8 cellular contexts compared by ENCODE assay signal in genomic region chr5:157366741-157367684, GRCh38.
A peak's percentile ranks its signal among the peaks of the same experiment; 100 is the strongest.
DNase-seq lines count a peak whose midpoint lies in the region; ATAC-seq and TF ChIP-seq lines count a peak whose summit lies in the region.

No MANE protein-coding gene starts in this region.

- POLR2A ChIA-PET in OCI-LY7 (lab: Charles Lee) = interaction anchor here (0.7 kb wide), 1 partner anchor 207 kb away, joined by 3 read pairs; no protein-coding TSS in a partner anchor

- peak; percentile 75 for DNase-seq in EL
- DNase-seq in OCI-LY7 (ENCODE audit: low spot score) = peak; percentile 31
- peak; percentile 63 for DNase-seq in fibroblast of gingiva (ENCODE audit: low read depth)
- DNase-seq in osteocyte (ENCODE audit: extremely low spot score, unreplicated experiment) = peak; percentile 83
- DNase-seq in MM.1S = no peak

- no peaks in the 10 kb centered on the region for H3K9me2 ChIP-seq in OCI-LY7 (ENCODE audit: insufficient read depth, low read length)
- no peaks in the 10 kb centered on the region for H3K9me2 ChIP-seq in MM.1S (replicated peaks; ENCODE audit: insufficient read depth, low read length)

- CTCF ChIA-PET in OCI-LY7 (lab: Charles Lee; ENCODE audit: unreplicated experiment) = no interaction called here

- peaks cover 97% of the 10 kb centered on the region for H3K36me3 ChIP-seq in OCI-LY7 (ENCODE audit: insufficient read depth, low read length)
- H3K36me3 ChIP-seq in MM.1S (replicated peaks; ENCODE audit: insufficient read depth, low read length) = 0 out of 2 replicates have a peak, but pooled peaks cover 2% of the 10 kb centered on the region

- H4K20me1 ChIP-seq in OCI-LY7 (ENCODE audit: insufficient read depth, low read length) = no peaks in the 10 kb centered on the region
- H4K20me1 ChIP-seq in MM.1S (ENCODE audit: insufficient read depth, low read length) = no peaks in the 10 kb centered on the region

- no peaks in the 10 kb centered on the region for H3K79me2 ChIP-seq in OCI-LY7 (ENCODE audit: insufficient read depth, low read depth, low read length)
- H3K79me2 ChIP-seq in MM.1S (ENCODE audit: low read length) = no peaks in the 10 kb centered on the region

- H3K27me3 Mint-ChIP-seq in osteocyte (ENCODE audit: unreplicated experiment) = no peaks in the 10 kb centered on the region
- no peaks in the 10 kb centered on the region for H3K27me3 Mint-ChIP-seq in stimulated activated memory B cell treated with anti-CD40 and anti-IgM and Interleukin-4, amounts not matched to agents 10 μg/mL and 1 μg/mL and 100 μg/mL, for 72 hours

- H3K4me1 ChIP-seq in OCI-LY7 (ENCODE audit: insufficient read depth, low read length, poor library complexity, severe bottlenecking) (no peaks in the 10 kb centered on the region), MM.1S (ENCODE audit: low read length) (no peaks in the 10 kb centered on the region)

- H3K4me1 Mint-ChIP-seq in osteocyte (ENCODE audit: unreplicated experiment) = peaks cover 61% of the 10 kb centered on the region
- no peaks in the 10 kb centered on the region for H3K4me1 Mint-ChIP-seq in stimulated activated memory B cell treated with anti-CD40 and anti-IgM and Interleukin-4, amounts not matched to agents 10 μg/mL and 1 μg/mL and 100 μg/mL, for 72 hours

- BruUV-seq in OCI-LY7 (replicated peaks; lab: Mats Ljungman, UMichigan) = no TSS peak

- no peak overlapping the region for H3K27ac ChIP-seq in OCI-LY7 (ENCODE audit: low read depth, low read length, poor library complexity, severe bottlenecking)
- H3K27ac ChIP-seq in MM.1S (ENCODE audit: low read length) = no peak overlapping the region

- no peaks in the 10 kb centered on the region for H3F3A ChIP-seq in MM.1S (ENCODE audit: insufficient read depth, low read length)

- TF ChIP-seq CTCF in OCI-LY7 (conservative IDR thresholded peaks at IDR 0.05; ENCODE audit: low read length) (peak; percentile 58), osteocyte (IDR thresholded peaks at IDR 0.05) (peak; percentile 87), MM.1S (IDR thresholded peaks at IDR 0.05; ENCODE audit: low read length) (no peak)

- no peaks in the 10 kb centered on the region for H3K27me3 ChIP-seq in MM.1S (replicated peaks; ENCODE audit: insufficient read depth, low read length)

- intact Hi-C loops in OCI-LY7 (cut with micrococcal nuclease; ENCODE audit: unreplicated experiment) = no loop called here

- peak overlapping the region; percentile 97 for H3K27ac Mint-ChIP-seq in osteocyte (ENCODE audit: unreplicated experiment)
- H3K27ac Mint-ChIP-seq in stimulated activated memory B cell treated with anti-CD40 and anti-IgM and Interleukin-4, amounts not matched to agents 10 μg/mL and 1 μg/mL and 100 μg/mL, for 72 hours = no peak overlapping the region

- no peak for ATAC-seq in HG03175 (IDR thresholded peaks at IDR 0.05; ENCODE audit: unreplicated experiment)
- ATAC-seq in HG03280 (IDR thresholded peaks at IDR 0.05; ENCODE audit: unreplicated experiment) = no peak
- ATAC-seq in stimulated activated memory B cell treated with anti-CD40 and anti-IgM and Interleukin-4, amounts not matched to agents 10 μg/mL and 1 μg/mL and 100 μg/mL, for 72 hours = no peak

- H3K4me3 Mint-ChIP-seq in osteocyte (ENCODE audit: unreplicated experiment) = no peak overlapping the region
- no peak overlapping the region for H3K4me3 Mint-ChIP-seq in stimulated activated memory B cell treated with anti-CD40 and anti-IgM and Interleukin-4, amounts not matched to agents 10 μg/mL and 1 μg/mL and 100 μg/mL, for 72 hours

- H3K36me3 Mint-ChIP-seq in osteocyte (ENCODE audit: unreplicated experiment) = peaks cover 2% of the 10 kb centered on the region
- peaks cover 67% of the 10 kb centered on the region for H3K36me3 Mint-ChIP-seq in stimulated activated memory B cell treated with anti-CD40 and anti-IgM and Interleukin-4, amounts not matched to agents 10 μg/mL and 1 μg/mL and 100 μg/mL, for 72 hours

- H3K9ac ChIP-seq in MM.1S (ENCODE audit: low read length) = no peak overlapping the region

- H3K4me2 ChIP-seq in OCI-LY7 (ENCODE audit: low read length) (no peak overlapping the region), MM.1S (ENCODE audit: low read depth, low read length) (no peak overlapping the region)

- H2AFZ ChIP-seq in OCI-LY7 (ENCODE audit: low read length) = no peak overlapping the region
- H2AFZ ChIP-seq in MM.1S (ENCODE audit: low read length) = no peak overlapping the region

- no peak overlapping the region for H3K4me3 ChIP-seq in OCI-LY7 (ENCODE audit: low read depth, low read length, poor library complexity, severe bottlenecking)
- no peak overlapping the region for H3K4me3 ChIP-seq in MM.1S (ENCODE audit: low read length)

- H3K9me3 ChIP-seq in OCI-LY7 (ENCODE audit: low read length) (no peaks in the 10 kb centered on the region), MM.1S (replicated peaks; ENCODE audit: insufficient read depth, low read length) (no peaks in the 10 kb centered on the region)

- no peaks in the 10 kb centered on the region for H3K9me3 Mint-ChIP-seq in osteocyte (ENCODE audit: unreplicated experiment)
- no peaks in the 10 kb centered on the region for H3K9me3 Mint-ChIP-seq in stimulated activated memory B cell treated with anti-CD40 and anti-IgM and Interleukin-4, amounts not matched to agents 10 μg/mL and 1 μg/mL and 100 μg/mL, for 72 hours
